30 cellular contexts compared by ENCODE assay signal in genomic region chr7:21064698-21065648, GRCh38.
A peak's percentile ranks its signal among the peaks of the same experiment; 100 is the strongest.
DNase-seq lines count a peak whose midpoint lies in the region; ATAC-seq, FAIRE-seq and TF ChIP-seq lines count a peak whose summit lies in the region.
"Had no signal": no experiment of that assay in that cellular context is flagged by ENCODE, and none has a peak within 500 bp of the region (broad histone marks: within the 10 kb centered on the region; RNA-seq: fewer than 3 reads in every experiment).

No MANE protein-coding gene starts in this region.

- H3K36me3 ChIP-seq in HepG2 (replicated peaks in 1 of 2; ENCODE audit: control insufficient read depth in 1 of 2, insufficient read depth in 2 of 2, low read length in 2 of 2) = no peaks in the 10 kb centered on the region
- H3K36me3 ChIP-seq: esophagus muscularis mucosa, Peyer's patch, uterus had no signal

- no peak overlapping the region for H3K27ac ChIP-seq in HepG2 (ENCODE audit: extremely low read length, insufficient read depth, low read length)
- H3K27ac ChIP-seq: esophagus muscularis mucosa, KMS-11, Peyer's patch, uterus had no signal

- CTCF ChIA-PET in HepG2 (lab: Yijun Ruan, JAX; ENCODE audit: low intra/inter-chr PET ratio, low total read pairs) = no interaction called here

- H3K4me3 ChIP-seq in HepG2 (replicated peaks in 1 of 3; ENCODE audit: insufficient read depth in 1 of 3, low read depth in 2 of 3, low read length in 3 of 3) = no peak overlapping the region
- H3K4me3 ChIP-seq: esophagus muscularis mucosa, Peyer's patch, uterus had no signal

- no peak overlapping the region for H2AFZ ChIP-seq in HepG2 (ENCODE audit: low read length)

- H3K36me3 Mint-ChIP-seq in activated naive CD8-positive, alpha-beta T cell treated with anti-CD3 and anti-CD28 coated beads for 36 hours = no peaks in the 10 kb centered on the region
- H3K36me3 Mint-ChIP-seq: natural killer cell, WTC11 had no signal

- H3K27me3 ChIP-seq in HepG2 (ENCODE audit: control insufficient read depth in 1 of 2, insufficient read depth in 2 of 2, low read length in 2 of 2) = no peaks in the 10 kb centered on the region
- H3K27me3 ChIP-seq: esophagus muscularis mucosa, Peyer's patch, uterus had no signal

- H3K4me1 ChIP-seq in HepG2 (ENCODE audit: insufficient read depth, low read length) = no peaks in the 10 kb centered on the region
- H3K4me1 ChIP-seq: esophagus muscularis mucosa, Peyer's patch, uterus had no signal

- no peak overlapping the region for H3K4me2 ChIP-seq in HepG2 (ENCODE audit: low read depth, low read length)
- H3K4me2 ChIP-seq: KMS-11 had no signal

- TF ChIP-seq CTCF in HepG2 (CRISPR knock-in tag; IDR thresholded peaks at IDR 0.05) = no peak

- 0 out of 4 replicates have a peak, but pooled peaks of 1 of the 2 experiments have one; percentile 6 for TF ChIP-seq EP300 in HepG2 (IDR thresholded peaks at IDR 0.05; ENCODE audit: low read depth in 2 of 2, low read length in 2 of 2)
- TF ChIP-seq EP300 in HepG2 (CRISPR knock-in tag; IDR thresholded peaks at IDR 0.05; ENCODE audit: borderline replicate concordance) = no peak

- TF ChIP-seq POLR2A in HepG2 (IDR thresholded peaks at IDR 0.05; ENCODE audit: insufficient read depth in 1 of 2, low read depth in 2 of 2, low read length in 2 of 2) = no peak

- intact Hi-C loops in HepG2 (cut with micrococcal nuclease; ENCODE audit: unreplicated experiment) = no loop called here

- no peak for FAIRE-seq in HepG2 (lab: Jason Lieb, UNC)
- FAIRE-seq: frontal cortex, G401.6 had no signal

- peak; percentile 12 for DNase-seq in ACHN
- peak; percentile 19 for DNase-seq in HuH-7 (ENCODE audit: low spot score)
- DNase-seq in SHP77 (lab: John Stamatoyannopoulos, UW) = peak; percentile 44 to 45
- peak; percentile 46 for DNase-seq in HepG2 (ENCODE audit: low spot score)
- DNase-seq in activated naive CD8-positive, alpha-beta T cell treated with anti-CD3 and anti-CD28 coated beads for 36 hours = no peak
- DNase-seq in Kasumi-1 (lab: John Stamatoyannopoulos, UW) = no peak
- no peak for DNase-seq in SK-N-DZ (ENCODE audit: low spot score)
- DNase-seq: activated CD4-positive, alpha-beta T cell treated with anti-CD3 and anti-CD28 coated beads, Interleukin-2, amount 50 U/mL, for 4 hours; activated effector memory CD4-positive, alpha-beta T cell treated with Interleukin-2 at 50 U/mL for 16 hours; activated naive CD8-positive, alpha-beta T cell treated with anti-CD3 and anti-CD28 coated beads, Interleukin-2, amount 50 U/mL, for 24 hours; C1 segment of cervical spinal cord; effector memory CD4-positive, alpha-beta T cell; H7; hippocampal formation; natural killer cell; NCI-H1092 treated with DMSO at 0.1 percent for 48 hours; NCI-H2081 treated with DMSO at 0.1 percent for 48 hours; NCI-H446 treated with DMSO at 0.1 percent for 48 hours; Peyer's patch; right cardiac atrium; stimulated activated CD8-positive, alpha-beta memory T cell treated with anti-CD3 and anti-CD28 coated beads, Interleukin-4, amount 100 ng/mL, for 48 hours; uterus had no signal

- no TSS peak for BruUV-seq in HepG2 (replicated peaks; lab: Mats Ljungman, UMichigan)

- peaks cover 4% of the 10 kb centered on the region for H3K27me3 Mint-ChIP-seq in activated naive CD8-positive, alpha-beta T cell treated with anti-CD3 and anti-CD28 coated beads for 36 hours

- no peak for TF ChIP-seq RAD21 in HepG2 (CRISPR knock-in tag; IDR thresholded peaks at IDR 0.05)

- ATAC-seq in HepG2 (peak; percentile 80), HG02571 (IDR thresholded peaks at IDR 0.05; ENCODE audit: unreplicated experiment) (no peak)
- ATAC-seq: activated naive CD8-positive, alpha-beta T cell treated with anti-CD3 and anti-CD28 coated beads, Interleukin-2, amount 50 U/mL, for 24 hours; natural killer cell; right cardiac atrium; SK-N-SH treated with all-trans-retinoic acid at 6 μM for 48 hours; WTC11 had no signal

- no peaks in the 10 kb centered on the region for H3K4me1 Mint-ChIP-seq in activated naive CD8-positive, alpha-beta T cell treated with anti-CD3 and anti-CD28 coated beads for 36 hours
- H3K4me1 Mint-ChIP-seq: activated naive CD8-positive, alpha-beta T cell treated with anti-CD3 and anti-CD28 coated beads, Interleukin-2, amount 50 U/mL, for 24 hours; natural killer cell had no signal

- H3K4me3 Mint-ChIP-seq in activated naive CD8-positive, alpha-beta T cell treated with anti-CD3 and anti-CD28 coated beads for 36 hours = no peak overlapping the region
- H3K4me3 Mint-ChIP-seq: activated naive CD8-positive, alpha-beta T cell treated with anti-CD3 and anti-CD28 coated beads, Interleukin-2, amount 50 U/mL, for 24 hours; natural killer cell; T-helper 2 cell treated with Interferon-gamma antibody and Interleukin-4, amounts not matched to agents 5 μg/mL and 100 μg/mL, for 36 hours; WTC11 had no signal

- in situ Hi-C loops in ACHN (cut with HindIII; ENCODE audit: low pct_ligation_motif_present, low pct_unique_long_range_greater_than_20kb, low sequenced_read_pairs) (no loop called here), HepG2 (cut with HindIII; ENCODE audit: extremely low pct_ligation_motif_present, low pct_unique_long_range_greater_than_20kb) (no loop called here)

- H3K9me3 Mint-ChIP-seq in activated naive CD8-positive, alpha-beta T cell treated with anti-CD3 and anti-CD28 coated beads for 36 hours = no peaks in the 10 kb centered on the region
- H3K9me3 Mint-ChIP-seq: activated naive CD8-positive, alpha-beta T cell treated with anti-CD3 and anti-CD28 coated beads, Interleukin-2, amount 50 U/mL, for 24 hours; T-helper 2 cell treated with Interferon-gamma antibody and Interleukin-4, amounts not matched to agents 5 μg/mL and 100 μg/mL, for 36 hours; WTC11 had no signal

- 0 out of 2 replicates have a peak, but pooled peaks cover 2% of the 10 kb centered on the region for H3K9me3 ChIP-seq in HepG2 (ENCODE audit: low read length)
- H3K9me3 ChIP-seq: esophagus muscularis mucosa, Peyer's patch, uterus had no signal

- H4K20me1 ChIP-seq in HepG2 (ENCODE audit: insufficient read depth, low read length) = no peaks in the 10 kb centered on the region

- H3K27ac Mint-ChIP-seq in activated naive CD8-positive, alpha-beta T cell treated with anti-CD3 and anti-CD28 coated beads for 36 hours = no peak overlapping the region
- H3K27ac Mint-ChIP-seq: activated naive CD8-positive, alpha-beta T cell treated with anti-CD3 and anti-CD28 coated beads, Interleukin-2, amount 50 U/mL, for 24 hours; natural killer cell; T-helper 2 cell treated with Interferon-gamma antibody and Interleukin-4, amounts not matched to agents 5 μg/mL and 100 μg/mL, for 36 hours; WTC11 had no signal

- WGBS in HepG2 (ENCODE audit: low lambda C conversion rate) = 22% methylated on average over 6 of the region's 6 CpGs

- H3K9ac ChIP-seq in HepG2 (ENCODE audit: insufficient read depth, low read depth, low read length) = no peak overlapping the region
- H3K9ac ChIP-seq: KMS-11 had no signal

- no peaks in the 10 kb centered on the region for H3K79me2 ChIP-seq in HepG2 (ENCODE audit: insufficient read depth, low read length)

- POLR2A ChIA-PET in HepG2 (lab: Yijun Ruan, JAX) = no interaction called here

TF ChIP-seq in HepG2, 621 proteins besides CTCF, POLR2A, EP300 and RAD21:
- TF ChIP-seq THRA (CRISPR knock-in tag; IDR thresholded peaks at IDR 0.05; ENCODE audit: borderline replicate concordance) = peak; percentile 60; the same call in 1 of the 2 replicates
- TF ChIP-seq RXRB (CRISPR knock-in tag; IDR thresholded peaks at IDR 0.05; ENCODE audit: borderline replicate concordance) = 0 out of 2 replicates have a peak, but pooled peaks have one; percentile 15
- TF ChIP-seq TBL1XR1 (IDR thresholded peaks at IDR 0.05; ENCODE audit: borderline replicate concordance, low read length, partially characterized antibody) = no peak
- no peak for TF ChIP-seq MTA1 (CRISPR knock-in tag; IDR thresholded peaks at IDR 0.05; ENCODE audit: borderline replicate concordance)
- peak; percentile 84 for TF ChIP-seq FOSL2 (CRISPR knock-in tag; IDR thresholded peaks at IDR 0.05)
- TF ChIP-seq RARA (CRISPR knock-in tag; IDR thresholded peaks at IDR 0.05) = peak; percentile 74
- peak; percentile 58 for TF ChIP-seq CEBPB (IDR thresholded peaks at IDR 0.05; ENCODE audit: borderline replicate concordance, low read depth, low read length)
- TF ChIP-seq NR2F1 (CRISPR knock-in tag; IDR thresholded peaks at IDR 0.05) = peak in 1 of 2 experiments; percentile 72; a peak in 2 of 4 replicates
TF ChIP-seq in HepG2: peak in this region for 6.

Comparison
In these comparisons a context has a peak if more than half of its experiments do, and no peak if none do; other contexts are left out.
1. DNase-seq: peak in ACHN (single experiment), HuH-7 (single experiment), SHP77 (2 of 2) and HepG2 (single experiment); none in activated naive CD8-positive, alpha-beta T cell treated with anti-CD3 and anti-CD28 coated beads for 36 hours (single experiment), Kasumi-1 (0 of 2) and SK-N-DZ (single experiment).